Comparison of ENCODE assay signal across 8 cellular contexts in genomic region chr12:53451661-53452158, GRCh38.
DNase-seq lines count a peak whose midpoint lies in the region; ATAC-seq and TF ChIP-seq lines count a peak whose summit lies in the region.

Gene PCBP2 (plus strand): TSS chr12:53452102. CDS start chr12:53454801, 2,699 bp downstream.

- peak; percentile 88 for TF ChIP-seq POLR2A in GM18951 (IDR thresholded peaks at IDR 0.05; ENCODE audit: extremely low read depth, insufficient read depth, insufficient read length)

- DNase-seq in AG09319 (ENCODE audit: extremely low read depth, low read depth) = peak; percentile 99
- DNase-seq in NCI-H345 treated with DMSO at 0.1 percent for 48 hours (lab: John Stamatoyannopoulos, UW; ENCODE audit: unreplicated experiment) = peak; percentile 97
- DNase-seq in activated CD4-positive, CD25-positive, alpha-beta regulatory T cell treated with anti-CD3 and anti-CD28 coated beads, Interleukin-2, amount 50 U/mL, for 16 hours (ENCODE audit: low read depth, low spot score) = peak; percentile 97
- peak; percentile 100 for DNase-seq in cerebellar cortex (ENCODE audit: low spot score)
- DNase-seq in islet precursor cell = peak; percentile 100
- DNase-seq in stimulated activated CD4-positive, alpha-beta T cell treated with anti-CD3 and anti-CD28 coated beads, Interleukin-15, amount 100 ng/mL, for 1 hour (ENCODE audit: low read depth in 1 of 2, low spot score in 1 of 2) = peak; percentile 92 to 97

- in situ Hi-C loops in GM18951 (cut with MboI; ENCODE audit: low sequenced_read_pairs, unreplicated experiment) = no loop called here

- ATAC-seq in HG03280 (IDR thresholded peaks at IDR 0.05; ENCODE audit: unreplicated experiment) = peak; percentile 96

- peak; percentile 92 for TF ChIP-seq CTCF in AG09319 (IDR thresholded peaks at IDR 0.05; ENCODE audit: low read depth, low read length)

Comparison
In these comparisons a context has a peak if more than half of its experiments do, and no peak if none do; other contexts are left out.
1. Peak in every context shown above with its lines: DNase-seq and ATAC-seq.